In the genomic region with DNA sequence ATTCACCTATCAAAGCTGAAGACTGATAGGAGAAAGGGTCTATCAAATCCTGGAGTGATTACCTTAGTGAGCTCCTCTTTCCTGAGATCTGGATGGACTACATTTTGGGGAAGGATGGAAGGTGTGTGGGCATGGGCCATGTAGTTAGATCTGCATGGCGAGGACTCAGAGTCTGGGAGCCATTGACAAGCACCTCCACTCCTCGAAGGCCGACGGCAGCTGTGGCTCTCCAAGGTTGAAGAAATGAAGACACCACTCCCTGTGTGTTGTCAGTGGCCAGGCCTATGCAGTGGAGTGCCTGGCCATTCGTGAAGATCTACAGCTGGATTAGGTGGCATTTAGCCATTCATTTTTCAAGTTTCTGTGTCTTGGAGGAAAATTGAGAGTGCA, we compare ENCODE assay signal across 11 cellular contexts.
"Had no signal": no experiment of that assay in that cellular context is flagged by ENCODE, and none has a peak within 500 bp of the region (broad histone marks: within the 10 kb centered on the region; RNA-seq: fewer than 3 reads in every experiment).

No MANE protein-coding gene starts in this region.

- H3K4me3 ChIP-seq: MG63, SJSA1, SK-N-MC had no signal

- H3K9me3 ChIP-seq: MG63, SJSA1 had no signal

- H3K36me3 ChIP-seq: MG63, SJSA1 had no signal

- H3K27me3 ChIP-seq: MG63, SJSA1 had no signal

- DNase-seq: KBM-7, MG63, NCI-H1930, NCI-H2107, NCI-H226, NCI-H524 treated with DMSO at 0.1 percent for 48 hours, Right ventricle myocardium superior, RPMI8226, SIG-M5 had no signal

- H3K27ac ChIP-seq: SJSA1, SK-N-MC had no signal

- H3K4me1 ChIP-seq: SJSA1 had no signal
